13 cellular contexts compared by ENCODE assay signal in genomic region chr2:240451108-240451611, GRCh38. TPM values are rescaled to one million over a fixed set of nuclear protein-coding genes. Genes with fewer than 3 reads are reported as not detected.
DNase-seq lines count a peak whose midpoint lies in the region; ATAC-seq, FAIRE-seq and TF ChIP-seq lines count a peak whose summit lies in the region.
"Had no signal": no experiment of that assay in that cellular context is flagged by ENCODE, and none has a peak within 500 bp of the region (broad histone marks: within the 10 kb centered on the region; RNA-seq: fewer than 3 reads in every experiment).

No MANE protein-coding gene starts in this region.

- H3K9me3 ChIP-seq in BLaER1 (no peaks in the 10 kb centered on the region), astrocyte (ENCODE audit: insufficient read depth, low read depth, low read length) (no peaks in the 10 kb centered on the region), trophoblast cell (ENCODE audit: insufficient read depth, low read depth, low read length) (no peaks in the 10 kb centered on the region)
- H3K9me3 ChIP-seq: transverse colon had no signal

- no peak overlapping the region for H4K91ac ChIP-seq in trophoblast cell (ENCODE audit: low read depth, low read length)

- no peaks in the 10 kb centered on the region for H3K9me3 Mint-ChIP-seq in astrocyte (ENCODE audit: unreplicated experiment)

- H3K4ac ChIP-seq in trophoblast cell (ENCODE audit: low read depth, low read length), result no peak overlapping the region

- peaks cover 93% of the 10 kb centered on the region for H4K20me1 ChIP-seq in BLaER1
- peaks cover 87% of the 10 kb centered on the region for H4K20me1 ChIP-seq in astrocyte (ENCODE audit: insufficient read depth, low read length)

- peaks cover 32% of the 10 kb centered on the region for H3K4me1 ChIP-seq in BLaER1
- H3K4me1 ChIP-seq in astrocyte (ENCODE audit: insufficient read depth, low read length), result peaks cover 35% of the 10 kb centered on the region
- peaks cover 21 to 39% of the 10 kb centered on the region in 2 experiments for H3K4me1 ChIP-seq in trophoblast cell (ENCODE audit: control insufficient read depth in 1 of 2, insufficient read depth in 2 of 2, low read length in 2 of 2)

- H2BK120ac ChIP-seq in trophoblast cell (ENCODE audit: insufficient read depth, low read length, poor library complexity), result no peak overlapping the region

- H3K4me3 ChIP-seq in BLaER1, result no peak overlapping the region
- no peak overlapping the region for H3K4me3 ChIP-seq in astrocyte (ENCODE audit: insufficient read depth, low read depth, low read length)
- no peak overlapping the region for H3K4me3 ChIP-seq in trophoblast cell (ENCODE audit: low read depth, low read length)
- H3K4me3 ChIP-seq: transverse colon had no signal

- no peak overlapping the region for H3K27ac Mint-ChIP-seq in astrocyte (ENCODE audit: unreplicated experiment)

- H2AFZ ChIP-seq in astrocyte (ENCODE audit: low read depth, low read length) (no peak overlapping the region), trophoblast cell (ENCODE audit: insufficient read depth, low read length, poor library complexity) (no peak overlapping the region)

- H3K79me1 ChIP-seq in trophoblast cell (ENCODE audit: low read length), result peaks cover 31% of the 10 kb centered on the region

- FAIRE-seq in astrocyte (lab: Jason Lieb, UNC), result no peak

- H3K18ac ChIP-seq in trophoblast cell (ENCODE audit: low read length), result no peak overlapping the region

- H3K4me2 ChIP-seq in BLaER1 (peak overlapping the region; percentile 98), astrocyte (ENCODE audit: low read length) (peak overlapping the region; percentile 88), trophoblast cell (ENCODE audit: low read length) (no peak overlapping the region)

- H2AK5ac ChIP-seq in trophoblast cell (ENCODE audit: low read length), result no peak overlapping the region

- no peak overlapping the region for H4K12ac ChIP-seq in trophoblast cell (ENCODE audit: low read depth, low read length)

- no peak overlapping the region for H2BK12ac ChIP-seq in trophoblast cell (ENCODE audit: low read length)

- H2BK5ac ChIP-seq in trophoblast cell (ENCODE audit: low read depth, low read length, poor library complexity), result no peak overlapping the region

- no peak overlapping the region for H3K9ac ChIP-seq in BLaER1
- no peak overlapping the region for H3K9ac ChIP-seq in astrocyte (ENCODE audit: low read length)
- H3K9ac ChIP-seq in trophoblast cell (ENCODE audit: low read length), result no peak overlapping the region

- no peak overlapping the region for H4K8ac ChIP-seq in trophoblast cell (ENCODE audit: low read depth, low read length)

- H3K36me3 ChIP-seq in BLaER1 (no peaks in the 10 kb centered on the region), astrocyte (ENCODE audit: insufficient read depth, low read length) (no peaks in the 10 kb centered on the region), trophoblast cell (ENCODE audit: control insufficient read depth in 1 of 2, insufficient read depth in 2 of 2, low read length in 2 of 2) (no peaks in the 10 kb centered on the region)
- H3K36me3 ChIP-seq: transverse colon had no signal

- no peak overlapping the region for H3K14ac ChIP-seq in trophoblast cell (ENCODE audit: low read length)

- H3K23ac ChIP-seq in trophoblast cell (ENCODE audit: low read length), result no peak overlapping the region

- H3K27me3 Mint-ChIP-seq in astrocyte (ENCODE audit: low read depth, unreplicated experiment), result no peaks in the 10 kb centered on the region

- DNase-seq in astrocyte (ENCODE audit: low read depth), result no peak
- DNase-seq in hippocampal formation (lab: John Stamatoyannopoulos, UW), result peak; percentile 41 to 43
- peak; percentile 45 to 58 for DNase-seq in trophoblast cell
- no peak for DNase-seq in NCI-H1092 treated with DMSO at 0.1 percent for 48 hours (lab: John Stamatoyannopoulos, UW)
- no peak for DNase-seq in activated CD8-positive, alpha-beta memory T cell treated with anti-CD3 and anti-CD28 coated beads for 24 hours
- no peak for DNase-seq in NCI-H1694 treated with DMSO at 0.1 percent for 48 hours (lab: John Stamatoyannopoulos, UW)
- DNase-seq: activated CD4-positive, alpha-beta T cell treated with anti-CD3 and anti-CD28 coated beads, Interleukin-2, amount 50 U/mL, for 1 hour; activated effector memory CD4-positive, alpha-beta T cell treated with Interleukin-2 at 50 U/mL for 16 hours; NCI-H1048; NCI-H69; transverse colon had no signal

- no CpG with 5 or more reads among the region's 13 CpGs for WGBS in trophoblast cell (ENCODE audit: extremely low coverage, insufficient coverage, insufficient read length)

- peaks cover 42% of the 10 kb centered on the region for H3K27me3 ChIP-seq in BLaER1
- H3K27me3 ChIP-seq in astrocyte (ENCODE audit: insufficient read depth, low read length), result no peaks in the 10 kb centered on the region
- H3K27me3 ChIP-seq in trophoblast cell (ENCODE audit: insufficient read depth, low read length), result no peaks in the 10 kb centered on the region

- TF ChIP-seq CTCF in astrocyte (IDR thresholded peaks at IDR 0.05; ENCODE audit: insufficient read depth, low read depth, low read length), result peak; percentile 6

- no peak overlapping the region for H3K4me3 Mint-ChIP-seq in astrocyte (ENCODE audit: unreplicated experiment)

- no peaks in the 10 kb centered on the region for H3K36me3 Mint-ChIP-seq in astrocyte (ENCODE audit: low read depth, unreplicated experiment)

- H3K4me1 Mint-ChIP-seq in astrocyte (ENCODE audit: low read depth, unreplicated experiment), result peaks cover 27% of the 10 kb centered on the region

- H3K27ac ChIP-seq in BLaER1 (no peak overlapping the region), astrocyte (ENCODE audit: low read depth, low read length) (no peak overlapping the region), trophoblast cell (ENCODE audit: low read depth, low read length) (no peak overlapping the region)
- H3K27ac ChIP-seq: transverse colon had no signal

- no peak for ATAC-seq in HG02588 (IDR thresholded peaks at IDR 0.05; ENCODE audit: unreplicated experiment)

- peaks cover 82% of the 10 kb centered on the region for H3K79me2 ChIP-seq in astrocyte (ENCODE audit: insufficient read depth, low read length)
- H3K79me2 ChIP-seq in trophoblast cell (ENCODE audit: control insufficient read depth, insufficient read depth, low read length, poor library complexity), result peaks cover 17% of the 10 kb centered on the region

RNA-seq across cellular contexts. Expression of gene GPC1, which starts 15.7 kb away (rescaled TPM):
- total RNA-seq in astrocyte, result 252 and 299 TPM in 2 replicates
- polyA plus RNA-seq in trophoblast cell (2013), result 114 and 122 TPM in 2 replicates

Comparison
In these comparisons a context has a peak if more than half of its experiments do, and no peak if none do; other contexts are left out.
1. DNase-seq: peak in hippocampal formation (2 of 2) and trophoblast cell (2 of 2); none in astrocyte (single experiment), NCI-H1092 treated with DMSO at 0.1 percent for 48 hours (single experiment), activated CD8-positive, alpha-beta memory T cell treated with anti-CD3 and anti-CD28 coated beads for 24 hours (single experiment) and NCI-H1694 treated with DMSO at 0.1 percent for 48 hours (single experiment).